ENCODE assay signal across 8 cellular contexts in genomic region chr4:186726440-186727148, GRCh38. TPM values are rescaled to one million over a fixed set of nuclear protein-coding genes. Genes with fewer than 3 reads are reported as not detected.
DNase-seq lines count a peak whose midpoint lies in the region; ATAC-seq and TF ChIP-seq lines count a peak whose summit lies in the region.

No MANE protein-coding gene starts in this region.

- H3K4me1 ChIP-seq in osteoblast (ENCODE audit: insufficient read depth, low read length), result peaks cover 22% of the 10 kb centered on the region

- no peaks in the 10 kb centered on the region for H3K9me3 Mint-ChIP-seq in activated T-cell treated with anti-CD3 and anti-CD28 coated beads, Interleukin-2, amount 50 U/mL, for 72 hours

- peak overlapping the region; percentile 79 for H2AFZ ChIP-seq in osteoblast (ENCODE audit: low read length)

- peaks cover 12% of the 10 kb centered on the region for H3K4me1 Mint-ChIP-seq in activated T-cell treated with anti-CD3 and anti-CD28 coated beads, Interleukin-2, amount 50 U/mL, for 72 hours (ENCODE audit: low read depth)

- no peak overlapping the region for H3K27ac Mint-ChIP-seq in activated T-cell treated with anti-CD3 and anti-CD28 coated beads, Interleukin-2, amount 50 U/mL, for 72 hours

- no peaks in the 10 kb centered on the region for H3K36me3 Mint-ChIP-seq in activated T-cell treated with anti-CD3 and anti-CD28 coated beads, Interleukin-2, amount 50 U/mL, for 72 hours (ENCODE audit: insufficient read depth in 2 of 2)

- no peaks in the 10 kb centered on the region for H3K9me3 ChIP-seq in osteoblast (ENCODE audit: low read depth, low read length)

- ATAC-seq in activated T-cell treated with anti-CD3 and anti-CD28 coated beads, Interleukin-2, amount 50 U/mL, for 72 hours (replicated peaks in 1 of 2), result peak in 1 of 2 donors; percentile 13
- ATAC-seq in GM21381 (IDR thresholded peaks at IDR 0.05; ENCODE audit: unreplicated experiment), result no peak
- ATAC-seq in HG03521 (IDR thresholded peaks at IDR 0.05; ENCODE audit: unreplicated experiment), result no peak

- TF ChIP-seq CTCF in osteoblast (IDR thresholded peaks at IDR 0.05; ENCODE audit: extremely low read depth, low read depth, low read length), result no peak

- peak overlapping the region; percentile 99 for H3K27ac ChIP-seq in osteoblast (ENCODE audit: low read depth, low read length)

- H3K27me3 ChIP-seq in osteoblast (ENCODE audit: insufficient read depth, low read length), result no peaks in the 10 kb centered on the region

- H3K36me3 ChIP-seq in osteoblast (ENCODE audit: insufficient read depth, low read length), result no peaks in the 10 kb centered on the region

- peaks cover 52% of the 10 kb centered on the region for H3K79me2 ChIP-seq in osteoblast (ENCODE audit: insufficient read depth, low read length)

- peaks cover 18% of the 10 kb centered on the region for H4K20me1 ChIP-seq in osteoblast (ENCODE audit: insufficient read depth, low read length)

- peak overlapping the region; percentile 83 for H3K4me3 ChIP-seq in Jurkat, Clone E6-1 (ENCODE audit: low read length)
- peak overlapping the region; percentile 84 for H3K4me3 ChIP-seq in osteoblast (ENCODE audit: insufficient read depth, low read length)

- H3K4me3 Mint-ChIP-seq in activated T-cell treated with anti-CD3 and anti-CD28 coated beads, Interleukin-2, amount 50 U/mL, for 72 hours, result peak overlapping the region; percentile 65 to 77

- peak; percentile 59 for DNase-seq in COLO829 (ENCODE audit: low spot score)
- DNase-seq in Jurkat, Clone E6-1 (ENCODE audit: low read depth, low spot score), result peak; percentile 59
- no peak for DNase-seq in activated T-cell treated with anti-CD3 and anti-CD28 coated beads, Interleukin-2, amount 50 U/mL, for 72 hours
- peak; percentile 87 for DNase-seq in glomerular visceral epithelial cell (ENCODE audit: extremely low spot score)
- peak; percentile 95 for DNase-seq in osteoblast (ENCODE audit: insufficient read length, low spot score, missing footprints)
- no peak for DNase-seq in DMS79 treated with DMSO at 0.1 percent for 48 hours (lab: John Stamatoyannopoulos, UW)

- peak overlapping the region; percentile 94 for H3K4me2 ChIP-seq in osteoblast (ENCODE audit: insufficient read depth, low read length)

- H3K27me3 Mint-ChIP-seq in activated T-cell treated with anti-CD3 and anti-CD28 coated beads, Interleukin-2, amount 50 U/mL, for 72 hours (ENCODE audit: low read depth), result peaks cover 49% of the 10 kb centered on the region

RNA-seq across cellular contexts. Expression of gene FAT1, which starts 2.9 kb away (rescaled TPM):
- polyA plus RNA-seq in Jurkat, Clone E6-1 (2012; ENCODE audit: insufficient read depth, insufficient read length), result 139 TPM
- total RNA-seq in activated T-cell treated with anti-CD3 and anti-CD28 coated beads, Interleukin-2, amount 50 U/mL, for 72 hours, result under 1 TPM; 0.07 to 0.36 TPM
- 474 and 522 TPM in 2 replicates for total RNA-seq in osteoblast

Comparison
In these comparisons a context has a peak if more than half of its experiments do, and no peak if none do; other contexts are left out.
1. DNase-seq: peak in COLO829 (single experiment), Jurkat, Clone E6-1 (single experiment), glomerular visceral epithelial cell (single experiment) and osteoblast (single experiment); none in activated T-cell treated with anti-CD3 and anti-CD28 coated beads, Interleukin-2, amount 50 U/mL, for 72 hours (0 of 2) and DMS79 treated with DMSO at 0.1 percent for 48 hours (single experiment).
2. RNA of gene FAT1, which starts 2.9 kb away (total RNA-seq): 474 to 522 TPM in osteoblast; 0.07 to 0.36 TPM in activated T-cell treated with anti-CD3 and anti-CD28 coated beads, Interleukin-2, amount 50 U/mL, for 72 hours; every median in the first group is over 100 times any median in the second.